Comparison of ENCODE assay signal across 9 cellular contexts in genomic region chr4:79917246-79917645, GRCh38.
DNase-seq lines count a peak whose midpoint lies in the region; ATAC-seq and TF ChIP-seq lines count a peak whose summit lies in the region.
"Had no signal": no experiment of that assay in that cellular context is flagged by ENCODE, and none has a peak within 500 bp of the region (broad histone marks: within the 10 kb centered on the region; RNA-seq: fewer than 3 reads in every experiment).

No MANE protein-coding gene starts in this region.

- CTCF ChIA-PET in AG04449 (lab: Yijun Ruan, JAX), result interaction anchor here (0.6 to 1.8 kb wide), 21 partner anchors 8 to 965 kb away, joined by 3 to 13 read pairs (median 3); no protein-coding TSS in a partner anchor

- H3K9me3 ChIP-seq in OCI-LY3 (ENCODE audit: insufficient read depth, low read length) (no peaks in the 10 kb centered on the region), heart left ventricle (no peaks in the 10 kb centered on the region)
- H3K9me3 ChIP-seq: pancreas had no signal

- no peaks in the 10 kb centered on the region for H3K36me3 Mint-ChIP-seq in activated T-cell treated with anti-CD3 and anti-CD28 coated beads, Interleukin-2, amount 50 U/mL, for 4 hours (ENCODE audit: insufficient read depth)

- peaks cover 5% of the 10 kb centered on the region for H3K4me1 Mint-ChIP-seq in activated T-cell treated with anti-CD3 and anti-CD28 coated beads, Interleukin-2, amount 50 U/mL, for 4 hours (ENCODE audit: low read depth)

- H3K4me1 ChIP-seq in OCI-LY3 (ENCODE audit: low read length) (peaks cover 7% of the 10 kb centered on the region), heart left ventricle (peaks cover 0 to 4% (median 0%) of the 10 kb centered on the region in 12 donors)
- H3K4me1 ChIP-seq: pancreas had no signal

- H3K27ac ChIP-seq in OCI-LY3 (ENCODE audit: low read length), result no peak overlapping the region
- no peak overlapping the region for H3K27ac ChIP-seq in heart left ventricle
- H3K27ac ChIP-seq: pancreas had no signal

- no peak overlapping the region for H3K4me3 ChIP-seq in AG04449 (ENCODE audit: low read depth, low read length)
- no peak overlapping the region for H3K4me3 ChIP-seq in OCI-LY3 (ENCODE audit: low read length)
- H3K4me3 ChIP-seq in heart left ventricle, result no peak overlapping the region
- H3K4me3 ChIP-seq: pancreas had no signal

- H3K9ac ChIP-seq in OCI-LY3 (ENCODE audit: low read length), result no peak overlapping the region

- TF ChIP-seq POLR2A in heart left ventricle (IDR thresholded peaks at IDR 0.05), result no peak

- DNase-seq in AG04449 (ENCODE audit: low read depth, low spot score), result peak; percentile 7
- peak; percentile 33 for DNase-seq in activated T-cell treated with anti-CD3 and anti-CD28 coated beads, Interleukin-2, amount 50 U/mL, for 4 hours
- DNase-seq in heart left ventricle, result peak in 4 of 5 donors; percentile 11 to 30 (median 28)
- peak; percentile 56 to 60 for DNase-seq in stimulated activated CD4-positive, alpha-beta T cell treated with anti-CD3 and anti-CD28 coated beads, Interleukin-2, amount 100 ng/mL, for 24 hours
- DNase-seq: pancreas had no signal

- H3K79me2 ChIP-seq in OCI-LY3 (ENCODE audit: low read length), result no peaks in the 10 kb centered on the region

- H4K20me1 ChIP-seq in OCI-LY3 (ENCODE audit: insufficient read depth, low read length), result no peaks in the 10 kb centered on the region

- TF ChIP-seq CTCF in AG04449 (IDR thresholded peaks at IDR 0.05; ENCODE audit: insufficient read depth, low read length, missing control alignments) (peak; percentile 66), OCI-LY3 (IDR thresholded peaks at IDR 0.05; ENCODE audit: low read depth, low read length) (peak; percentile 85), heart left ventricle (IDR thresholded peaks at IDR 0.05) (peak; percentile 31 to 58 (median 46))

- no peak overlapping the region for H2AFZ ChIP-seq in OCI-LY3 (ENCODE audit: low read depth, low read length)

- intact Hi-C loops in heart left ventricle (cut with DNase I), result loop anchor here in 2 of 10 donors (5.0 to 10.0 kb wide), 3 partner anchors 158 to 300 kb away; partner anchors contain the start of gene ANTXR2 (in 1 of the 2)

- H3K27me3 ChIP-seq in OCI-LY3 (ENCODE audit: low read depth, low read length), result no peaks in the 10 kb centered on the region
- H3K27me3 ChIP-seq in heart left ventricle, result no peaks in the 10 kb centered on the region
- H3K27me3 ChIP-seq: pancreas had no signal

- peak overlapping the region; percentile 37; the same call in 1 of the 2 replicates for H3K4me2 ChIP-seq in OCI-LY3 (ENCODE audit: low read length)

- H3K9me3 Mint-ChIP-seq in activated T-cell treated with anti-CD3 and anti-CD28 coated beads, Interleukin-2, amount 50 U/mL, for 4 hours, result no peaks in the 10 kb centered on the region

- no peak overlapping the region for H3K4me3 Mint-ChIP-seq in activated T-cell treated with anti-CD3 and anti-CD28 coated beads, Interleukin-2, amount 50 U/mL, for 4 hours

- ATAC-seq in GM18517 (IDR thresholded peaks at IDR 0.05; ENCODE audit: unreplicated experiment) (peak; percentile 85), HG03039 (IDR thresholded peaks at IDR 0.05; ENCODE audit: unreplicated experiment) (peak; percentile 76), heart left ventricle (peak in 2 of 4 donors; percentile 24 to 52), GM21737 (IDR thresholded peaks at IDR 0.05; ENCODE audit: unreplicated experiment) (no peak)
- ATAC-seq in activated T-cell treated with anti-CD3 and anti-CD28 coated beads, Interleukin-2, amount 50 U/mL, for 4 hours, result peak in 1 of 2 donors; percentile 55

- no peaks in the 10 kb centered on the region for H3K27me3 Mint-ChIP-seq in activated T-cell treated with anti-CD3 and anti-CD28 coated beads, Interleukin-2, amount 50 U/mL, for 4 hours (ENCODE audit: low read depth)

- WGBS in heart left ventricle, 4 donors, result 96 to 100% (median 96%) methylated on average over 1 of the region's 1 CpG

- POLR2A ChIA-PET in AG04449 (lab: Yijun Ruan, JAX), result no interaction called here

- H3K36me3 ChIP-seq in OCI-LY3 (replicated peaks; ENCODE audit: low read depth, low read length) (no peaks in the 10 kb centered on the region), heart left ventricle (no peaks in the 10 kb centered on the region)
- H3K36me3 ChIP-seq: pancreas had no signal

Comparison
In these comparisons a context has a peak if more than half of its experiments do, and no peak if none do; other contexts are left out.
1. DNase-seq: peak in every context shown above with its lines; median percentile 58 in stimulated activated CD4-positive, alpha-beta T cell treated with anti-CD3 and anti-CD28 coated beads, Interleukin-2, amount 100 ng/mL, for 24 hours; 33 in activated T-cell treated with anti-CD3 and anti-CD28 coated beads, Interleukin-2, amount 50 U/mL, for 4 hours; 28 in heart left ventricle; 7 in AG04449.